ENCODE assay signal across 8 cellular contexts in genomic region chr7:105013818-105014724, GRCh38. TPM values are rescaled to one million over a fixed set of nuclear protein-coding genes. Genes with fewer than 3 reads are reported as not detected.
DNase-seq lines count a peak whose midpoint lies in the region; ATAC-seq and TF ChIP-seq lines count a peak whose summit lies in the region.

Gene KMT2E (plus strand): TSS chr7:105014205. CDS start chr7:105040953, 26,748 bp downstream.

- H3K27ac ChIP-seq in adrenal gland (peak within 1 kb of the TSS; percentile 90 to 100 (median 100)), left ventricle myocardium inferior (replicated peaks) (peak within 1 kb of the TSS; percentile 100), urinary bladder (ENCODE audit: low read depth) (peak within 1 kb of the TSS; percentile 100)

- H3K4me3 ChIP-seq in adrenal gland: peak within 1 kb of the TSS; percentile 58 to 100 (median 96)
- H3K4me3 ChIP-seq in left ventricle myocardium inferior: peak within 1 kb of the TSS; percentile 75
- H3K4me3 ChIP-seq in urinary bladder (ENCODE audit: low read depth, low read length): peak within 1 kb of the TSS; percentile 69

- peak; percentile 80 for DNase-seq in GM10248 (ENCODE audit: extremely low spot score)
- peak; percentile 85 for DNase-seq in NCI-H1105 treated with DMSO at 0.1 percent for 48 hours (lab: John Stamatoyannopoulos, UW)
- peak; percentile 91 to 95 (median 92) for DNase-seq in adrenal gland
- DNase-seq in left ventricle myocardium inferior: peak; percentile 90
- no peak for DNase-seq in pulmonary artery endothelial cell (ENCODE audit: low read depth, low spot score)

- H3K4me1 ChIP-seq in adrenal gland (replicated peaks in 1 of 2): peaks cover 23 to 51% of the 10 kb centered on the region in 2 donors
- peaks cover 72% of the 10 kb centered on the region for H3K4me1 ChIP-seq in left ventricle myocardium inferior
- H3K4me1 ChIP-seq in urinary bladder (ENCODE audit: insufficient read depth): no peaks in the 10 kb centered on the region

- H3K9me3 ChIP-seq in adrenal gland (replicated peaks in 1 of 3) (no peaks in the 10 kb centered on the region), left ventricle myocardium inferior (replicated peaks) (no peaks in the 10 kb centered on the region)

- H3K36me3 ChIP-seq in adrenal gland (replicated peaks in 1 of 2) (no peaks in the 10 kb centered on the region), left ventricle myocardium inferior (no peaks in the 10 kb centered on the region), urinary bladder (ENCODE audit: insufficient read depth) (no peaks in the 10 kb centered on the region)

- ATAC-seq in HG02610 (IDR thresholded peaks at IDR 0.05; ENCODE audit: unreplicated experiment): peak; percentile 21

- POLR2A ChIA-PET in GM10248 (lab: Yijun Ruan, JAX): interaction anchor here (0.5 to 2.4 kb wide), 14 partner anchors 9 to 518 kb away, joined by 3 to 11 read pairs (median 4); partner anchors contain the start of gene RINT1

- WGBS in adrenal gland, 4 donors: 0% methylated on average over 6 to 70 of the region's 70 CpGs
- WGBS in urinary bladder: under 1% methylated on average over 70 of the region's 70 CpGs

- CTCF ChIA-PET in GM10248 (lab: Yijun Ruan, JAX): interaction anchor here (0.8 to 14.0 kb wide), 5 partner anchors 13 to 38 kb away, joined by 3 to 173 read pairs (median 3); no protein-coding TSS in a partner anchor

- intact Hi-C loops in T-helper 1 cell treated with Interleukin-12 subunit alpha and Interleukin-12 subunit beta and Interleukin-4 antibody, amounts not matched to agents 30 ng/mL and 1 ng/mL, for 36 hours (cut with micrococcal nuclease): loop anchor here (1.0 to 5.0 kb wide), 9 partner anchors 69 to 1333 kb away; partner anchors contain the start of genes NAMPT, PUS7, RINT1 and SYPL1
- intact Hi-C loops in adrenal gland (cut with DNase I) (no loop called here), left ventricle myocardium inferior (cut with micrococcal nuclease) (no loop called here)

- H3K27me3 ChIP-seq in adrenal gland (no peaks in the 10 kb centered on the region), left ventricle myocardium inferior (ENCODE audit: low read depth) (no peaks in the 10 kb centered on the region)

- TF ChIP-seq POLR2A in adrenal gland (IDR thresholded peaks at IDR 0.05): peak; percentile 50 to 63

- TF ChIP-seq CTCF in GM10248 (IDR thresholded peaks at IDR 0.05; ENCODE audit: control extremely low read depth, extremely low read depth, low read depth, missing control alignments): no peak
- TF ChIP-seq CTCF in adrenal gland (IDR thresholded peaks at IDR 0.05): peak in 2 of 6 experiments; percentile 54 to 58
- no peak for TF ChIP-seq CTCF in left ventricle myocardium inferior (IDR thresholded peaks at IDR 0.05; ENCODE audit: borderline replicate concordance)

RNA-seq across cellular contexts. Expression of gene KMT2E, which starts in this region (rescaled TPM):
- 124 and 125 TPM in 2 replicates for total RNA-seq in T-helper 1 cell treated with Interleukin-12 subunit alpha and Interleukin-12 subunit beta and Interleukin-4 antibody, amounts not matched to agents 30 ng/mL and 1 ng/mL, for 36 hours
- total RNA-seq in adrenal gland: 10 to 100 TPM; 35.6 to 98.0 (median 68.0) TPM
- polyA plus RNA-seq in adrenal gland: 10 to 100 TPM; 14.4 to 38.5 (median 26.9) TPM
- total RNA-seq in left ventricle myocardium inferior: 40.2 TPM
- total RNA-seq in pulmonary artery endothelial cell: 83.0 and 103 TPM in 2 replicates
- total RNA-seq in urinary bladder: 198 TPM
- polyA plus RNA-seq in urinary bladder: 43.1 TPM
